ENCODE assay signal across 1 cellular context in the genomic region with DNA sequence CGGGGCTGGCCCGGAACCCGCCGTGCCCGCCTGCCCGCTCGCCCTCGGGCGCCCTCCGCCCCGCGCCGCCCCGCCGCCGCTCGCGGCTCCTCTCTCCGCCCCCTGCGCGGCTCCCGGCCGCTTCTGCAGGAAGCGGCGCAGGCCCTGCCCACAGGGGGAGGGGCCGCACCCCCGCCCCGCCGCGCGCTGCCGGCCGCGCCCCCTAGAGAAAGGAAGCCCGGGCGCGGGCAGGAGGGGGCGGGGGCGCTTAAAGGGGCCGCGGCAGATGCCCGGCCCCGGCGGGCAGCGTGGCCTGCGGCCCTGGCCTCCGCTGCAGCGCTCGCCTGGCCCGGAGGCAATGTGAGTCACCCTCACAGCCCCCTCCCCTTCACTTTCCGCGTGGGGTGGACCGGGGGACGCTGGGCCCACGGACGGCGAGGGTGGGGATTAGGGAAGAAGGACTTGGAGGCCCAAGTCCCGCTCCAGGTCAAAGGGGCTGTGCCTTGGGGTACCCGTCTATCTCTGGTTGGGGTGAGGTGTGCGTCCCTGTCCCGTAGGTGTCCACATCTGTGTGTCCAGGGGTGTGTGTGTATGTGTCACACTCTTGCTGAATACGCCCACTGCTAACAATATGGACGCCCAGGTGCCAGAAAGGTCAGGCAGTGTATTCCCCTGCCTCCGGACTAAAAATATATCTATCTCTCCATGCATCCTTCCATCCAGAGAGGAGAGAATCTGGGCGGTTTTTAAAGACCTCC.
TF ChIP-seq lines count a peak whose summit lies in the region.

A gene with protein sequence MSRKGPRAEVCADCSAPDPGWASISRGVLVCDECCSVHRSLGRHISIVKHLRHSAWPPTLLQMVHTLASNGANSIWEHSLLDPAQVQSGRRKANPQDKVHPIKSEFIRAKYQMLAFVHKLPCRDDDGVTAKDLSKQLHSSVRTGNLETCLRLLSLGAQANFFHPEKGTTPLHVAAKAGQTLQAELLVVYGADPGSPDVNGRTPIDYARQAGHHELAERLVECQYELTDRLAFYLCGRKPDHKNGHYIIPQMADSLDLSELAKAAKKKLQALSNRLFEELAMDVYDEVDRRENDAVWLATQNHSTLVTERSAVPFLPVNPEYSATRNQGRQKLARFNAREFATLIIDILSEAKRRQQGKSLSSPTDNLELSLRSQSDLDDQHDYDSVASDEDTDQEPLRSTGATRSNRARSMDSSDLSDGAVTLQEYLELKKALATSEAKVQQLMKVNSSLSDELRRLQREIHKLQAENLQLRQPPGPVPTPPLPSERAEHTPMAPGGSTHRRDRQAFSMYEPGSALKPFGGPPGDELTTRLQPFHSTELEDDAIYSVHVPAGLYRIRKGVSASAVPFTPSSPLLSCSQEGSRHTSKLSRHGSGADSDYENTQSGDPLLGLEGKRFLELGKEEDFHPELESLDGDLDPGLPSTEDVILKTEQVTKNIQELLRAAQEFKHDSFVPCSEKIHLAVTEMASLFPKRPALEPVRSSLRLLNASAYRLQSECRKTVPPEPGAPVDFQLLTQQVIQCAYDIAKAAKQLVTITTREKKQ (minus strand): TSS at position 125 of the 737 bp plus-strand sequence. CDS start 270 bp downstream, outside the sequence.

TF ChIP-seq in A549, 52 proteins besides CTCF, POLR2A, EP300 and RAD21 (continued from another document):
- peak; percentile 31; the same call in 1 of the 2 replicates for TF ChIP-seq PHF8 (IDR thresholded peaks at IDR 0.05; ENCODE audit: borderline replicate concordance, low read depth)
- TF ChIP-seq, protein P1, sequence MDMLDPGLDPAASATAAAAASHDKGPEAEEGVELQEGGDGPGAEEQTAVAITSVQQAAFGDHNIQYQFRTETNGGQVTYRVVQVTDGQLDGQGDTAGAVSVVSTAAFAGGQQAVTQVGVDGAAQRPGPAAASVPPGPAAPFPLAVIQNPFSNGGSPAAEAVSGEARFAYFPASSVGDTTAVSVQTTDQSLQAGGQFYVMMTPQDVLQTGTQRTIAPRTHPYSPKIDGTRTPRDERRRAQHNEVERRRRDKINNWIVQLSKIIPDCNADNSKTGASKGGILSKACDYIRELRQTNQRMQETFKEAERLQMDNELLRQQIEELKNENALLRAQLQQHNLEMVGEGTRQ (IDR thresholded peaks at IDR 0.05): no peak
- TF ChIP-seq HOXB13 (CRISPR knock-in tag; IDR thresholded peaks at IDR 0.05; ENCODE audit: low read depth): peak; percentile 64; the same call in 1 of the 2 replicates
- TF ChIP-seq FOSL2 (IDR thresholded peaks at IDR 0.05): no peak
- peak; percentile 54 for TF ChIP-seq FOSL2 (CRISPR knock-in tag; IDR thresholded peaks at IDR 0.05)
